15 cellular contexts compared by ENCODE assay signal in the genomic region with DNA sequence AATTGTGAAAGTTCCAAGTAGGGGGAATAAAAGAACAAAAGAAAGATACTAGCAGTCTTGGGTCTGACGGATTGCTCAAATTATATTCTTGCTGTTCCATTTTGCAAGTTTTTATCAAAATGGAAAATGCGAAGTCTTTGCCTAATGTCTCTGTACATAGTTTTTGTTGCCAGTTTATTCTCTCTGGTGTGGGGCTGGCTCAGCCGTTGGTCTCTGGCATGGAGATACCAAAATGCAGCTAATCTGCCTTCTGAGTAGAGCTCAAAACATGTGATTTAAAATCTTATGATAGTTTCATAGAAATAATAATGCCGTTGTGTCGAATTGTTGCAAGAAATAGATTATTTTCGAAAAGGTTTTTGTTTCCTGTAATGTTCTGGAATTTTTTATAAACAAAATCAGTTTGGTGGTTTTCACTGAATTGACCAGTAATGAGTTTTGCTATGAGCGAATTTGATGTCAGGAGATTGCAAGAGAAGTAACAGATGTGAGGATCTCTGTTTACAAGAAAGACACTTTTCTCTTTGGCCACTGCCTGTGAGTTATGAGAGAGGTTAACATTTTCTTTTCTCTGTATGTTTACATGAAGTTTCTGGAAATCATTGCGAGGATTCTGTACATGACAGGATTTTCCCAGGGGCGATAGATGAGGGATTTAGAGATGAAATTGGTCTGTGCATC.
A peak's percentile ranks its signal among the peaks of the same experiment; 100 is the strongest.
DNase-seq lines count a peak whose midpoint lies in the region; ATAC-seq and TF ChIP-seq lines count a peak whose summit lies in the region.
"Had no signal": no experiment of that assay in that cellular context is flagged by ENCODE, and none has a peak within 500 bp of the region (broad histone marks: within the 10 kb centered on the region; RNA-seq: fewer than 3 reads in every experiment).

No MANE protein-coding gene starts in this region.

- no peak for TF ChIP-seq POLR2A in sigmoid colon (IDR thresholded peaks at IDR 0.05)

- no peak overlapping the region for H3K27ac Mint-ChIP-seq in chondrocyte (ENCODE audit: unreplicated experiment)
- H3K27ac Mint-ChIP-seq: CD4-positive, CD25-positive, alpha-beta regulatory T cell; H9 had no signal

- no peaks in the 10 kb centered on the region for H3K36me3 ChIP-seq in hepatocyte (replicated peaks; ENCODE audit: insufficient read depth, low read depth)
- no peaks in the 10 kb centered on the region for H3K36me3 ChIP-seq in sigmoid colon
- H3K36me3 ChIP-seq: MG63 had no signal

- H3K4me3 ChIP-seq in hepatocyte, result no peak overlapping the region
- no peak overlapping the region for H3K4me3 ChIP-seq in sigmoid colon
- H3K4me3 ChIP-seq: MG63 had no signal

- no peaks in the 10 kb centered on the region for H3K9me2 ChIP-seq in hepatocyte (replicated peaks; ENCODE audit: insufficient read depth)

- TF ChIP-seq EP300 in sigmoid colon (IDR thresholded peaks at IDR 0.05), result no peak

- intact Hi-C loops in sigmoid colon (cut with DNase I), result no loop called here

- H3K27me3 ChIP-seq in hepatocyte, result no peaks in the 10 kb centered on the region
- no peaks in the 10 kb centered on the region for H3K27me3 ChIP-seq in sigmoid colon
- H3K27me3 ChIP-seq: MG63 had no signal

- H3K9me3 ChIP-seq in hepatocyte (ENCODE audit: low read depth), result no peaks in the 10 kb centered on the region
- H3K9me3 ChIP-seq in sigmoid colon, result no peaks in the 10 kb centered on the region
- H3K9me3 ChIP-seq: MG63 had no signal

- H3K27ac ChIP-seq in hepatocyte, result peak overlapping the region; percentile 13
- peak overlapping the region in 3 of 4 donors; percentile 29 to 56 (median 53) for H3K27ac ChIP-seq in sigmoid colon

- peak; percentile 51 for DNase-seq in AG09319 (ENCODE audit: extremely low read depth, low read depth)
- peak; percentile 82 for DNase-seq in amniotic epithelial cell (ENCODE audit: low read depth)
- DNase-seq in hepatocyte (ENCODE audit: low spot score), result no peak
- no peak for DNase-seq in sigmoid colon
- DNase-seq in chondrocyte (ENCODE audit: low spot score), result no peak
- DNase-seq in NCI-H1092 treated with DMSO at 0.1 percent for 48 hours (lab: John Stamatoyannopoulos, UW), result no peak
- DNase-seq: CD4-positive, CD25-positive, alpha-beta regulatory T cell; EL; H9; Karpas-422; MG63; NCI-H1092; NCI-H510A treated with DMSO at 0.1 percent for 48 hours had no signal

- H2AFZ ChIP-seq in hepatocyte, result no peak overlapping the region

- H3K4me3 Mint-ChIP-seq in chondrocyte (ENCODE audit: unreplicated experiment), result no peak overlapping the region
- H3K4me3 Mint-ChIP-seq: CD4-positive, CD25-positive, alpha-beta regulatory T cell; H9 had no signal

- H3K4me1 Mint-ChIP-seq in chondrocyte (ENCODE audit: low read depth), result peaks cover 45% of the 10 kb centered on the region

- H3K9me3 Mint-ChIP-seq in chondrocyte (ENCODE audit: low read depth), result peaks cover 5% of the 10 kb centered on the region
- H3K9me3 Mint-ChIP-seq: H9 had no signal

- H3K4me2 ChIP-seq in hepatocyte, result peak overlapping the region; percentile 56

- ATAC-seq in HG02642 (IDR thresholded peaks at IDR 0.05; ENCODE audit: poor library complexity, unreplicated experiment), result no peak
- ATAC-seq: Panc1 had no signal

- H3K79me2 ChIP-seq in hepatocyte, result no peaks in the 10 kb centered on the region

- H4K20me1 ChIP-seq in hepatocyte (ENCODE audit: insufficient read depth, poor library complexity, severe bottlenecking), result no peaks in the 10 kb centered on the region

- TF ChIP-seq CTCF in AG09319 (IDR thresholded peaks at IDR 0.05; ENCODE audit: low read depth, low read length) (no peak), hepatocyte (IDR thresholded peaks at IDR 0.05; ENCODE audit: poor library complexity) (no peak), sigmoid colon (IDR thresholded peaks at IDR 0.05) (no peak), chondrocyte (IDR thresholded peaks at IDR 0.05) (no peak)

- peaks cover 28% of the 10 kb centered on the region for H3K4me1 ChIP-seq in hepatocyte (ENCODE audit: insufficient read depth)
- peaks cover 0 to 46% (median 34%) of the 10 kb centered on the region in 4 donors for H3K4me1 ChIP-seq in sigmoid colon

- no peaks in the 10 kb centered on the region for H3K27me3 Mint-ChIP-seq in chondrocyte (ENCODE audit: low read depth)
- H3K27me3 Mint-ChIP-seq: CD4-positive, CD25-positive, alpha-beta regulatory T cell had no signal

- no peaks in the 10 kb centered on the region for H3K36me3 Mint-ChIP-seq in chondrocyte (ENCODE audit: low read depth)
- H3K36me3 Mint-ChIP-seq: CD4-positive, CD25-positive, alpha-beta regulatory T cell had no signal

- WGBS in hepatocyte (ENCODE audit: low lambda C conversion rate, missing lambda C conversion rate), result 57% methylated on average over 9 of the region's 9 CpGs
- 70 to 83% methylated on average over 9 of the region's 9 CpGs for WGBS in sigmoid colon, 2 donors

Comparison
In these comparisons a context has a peak if more than half of its experiments do, and no peak if none do; other contexts are left out.
1. DNase-seq: peak in AG09319 (single experiment) and amniotic epithelial cell (single experiment); none in hepatocyte (single experiment), sigmoid colon (single experiment), chondrocyte (single experiment) and NCI-H1092 treated with DMSO at 0.1 percent for 48 hours (single experiment).